In the genomic region with DNA sequence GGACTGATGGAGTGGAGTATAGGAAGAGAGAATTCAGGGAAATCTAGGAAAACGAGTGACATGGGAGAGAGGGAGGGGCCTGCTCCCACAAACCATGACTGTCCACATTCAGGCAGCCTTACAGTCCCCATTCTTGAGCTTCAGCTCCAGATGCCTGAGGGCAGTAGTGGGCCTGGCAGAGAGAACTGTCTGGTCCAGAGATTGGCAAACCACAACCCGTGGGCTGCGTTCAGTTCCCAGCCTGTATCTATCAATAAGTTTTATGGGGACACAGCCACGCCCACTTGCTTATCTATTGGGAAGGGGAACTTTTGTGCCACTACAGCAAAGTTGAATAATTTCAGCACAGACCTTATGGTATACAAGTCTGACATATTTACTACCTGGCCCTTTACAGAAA, we compare ENCODE assay signal across 33 cellular contexts.
"Had no signal": no experiment of that assay in that cellular context is flagged by ENCODE, and none has a peak within 500 bp of the region (broad histone marks: within the 10 kb centered on the region; RNA-seq: fewer than 3 reads in every experiment).

No MANE protein-coding gene starts in this region.

- H3K27me3 ChIP-seq: Peyer's patch had no signal

- H3K36me3 ChIP-seq: Peyer's patch, WERI-Rb-1 had no signal

- H3K4me3 ChIP-seq: Peyer's patch had no signal

- H3K9me3 ChIP-seq: Peyer's patch had no signal

- H3K4me1 ChIP-seq: Peyer's patch had no signal

- DNase-seq: activated CD4-positive, alpha-beta memory T cell treated with anti-CD3 and anti-CD28 coated beads, Interleukin-2, amount 10 ng/mL, durations not matched to agents 7 days and 5 days; activated CD4-positive, alpha-beta T cell treated with anti-CD3 and anti-CD28 coated beads for 1 hour; activated CD4-positive, alpha-beta T cell treated with anti-CD3 and anti-CD28 coated beads for 48 hours; activated CD4-positive, CD25-positive, alpha-beta regulatory T cell; activated CD8-positive, alpha-beta memory T cell treated with anti-CD3 and anti-CD28 coated beads for 24 hours; activated CD8-positive, alpha-beta memory T cell treated with anti-CD3 and anti-CD28 coated beads, Interleukin-2, amount 10 ng/mL, durations not matched to agents 7 days and 5 days; activated CD8-positive, alpha-beta memory T cell treated with anti-CD3 and anti-CD28 coated beads, Interleukin-2, amount 50 U/mL, for 48 hours; activated effector memory CD4-positive, alpha-beta T cell treated with Interleukin-2 at 50 U/mL for 16 hours; activated naive CD4-positive, alpha-beta T cell treated with anti-CD3 and anti-CD28 coated beads, Interleukin-2, amount 10 ng/mL, durations not matched to agents 7 days and 5 days; activated naive CD8-positive, alpha-beta T cell treated with anti-CD3 and anti-CD28 coated beads, Interleukin-2, amount 50 U/mL, for 24 hours; activated T-cell treated with anti-CD3 and anti-CD28 coated beads, Interleukin-2, amount 50 U/mL, for 48 hours; anterior cingulate cortex; caudate nucleus; Karpas-422; KBM-7; NCI-H1048; NCI-H1105 treated with DMSO at 0.1 percent for 48 hours; NCI-H1436; NCI-H1694; NCI-H1930; NCI-H2081 treated with DMSO at 0.1 percent for 48 hours; NCI-H226; NCI-H446 treated with DMSO at 0.1 percent for 48 hours; NCI-H524; PC-3; SW 1271; T-helper 1 cell; T-helper 2 cell; T-helper 9 cell; WERI-Rb-1 had no signal

- H3K27ac ChIP-seq: Peyer's patch, RWPE1, WERI-Rb-1 had no signal

- ATAC-seq: activated CD8-positive, alpha-beta memory T cell treated with anti-CD3 and anti-CD28 coated beads, Interleukin-2, amount 10 ng/mL, durations not matched to agents 7 days and 5 days; activated naive CD8-positive, alpha-beta T cell treated with anti-CD3 and anti-CD28 coated beads, Interleukin-2, amount 50 U/mL, for 24 hours; PC-3; Right ventricle myocardium inferior had no signal
